Comparison of ENCODE assay signal across 16 cellular contexts in the genomic region with DNA sequence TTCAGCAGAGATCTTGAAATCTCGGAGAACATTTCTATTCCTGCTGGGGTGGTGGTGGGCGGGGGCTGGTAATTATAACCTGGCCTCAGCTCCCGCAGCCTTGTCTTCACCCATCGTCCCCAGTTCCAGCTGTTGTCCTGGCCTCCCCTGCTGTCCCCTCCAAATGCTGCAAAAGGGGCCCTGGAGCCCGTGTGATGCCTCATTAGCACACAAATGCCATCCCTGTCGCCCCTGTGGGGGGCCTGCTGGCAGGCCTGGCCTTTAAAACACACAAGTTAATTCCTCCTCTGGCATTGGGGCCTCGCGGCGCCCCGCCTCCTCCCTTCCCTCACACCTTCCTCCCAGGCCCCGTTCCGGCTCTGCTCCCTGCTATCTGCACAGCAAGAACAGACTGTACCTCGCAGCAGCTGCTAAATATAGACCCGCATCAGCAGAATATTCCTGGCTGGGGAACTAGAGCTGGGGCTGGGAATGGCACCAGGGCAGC.
DNase-seq lines count a peak whose midpoint lies in the region; ATAC-seq and TF ChIP-seq lines count a peak whose summit lies in the region.
"Had no signal": no experiment of that assay in that cellular context is flagged by ENCODE, and none has a peak within 500 bp of the region (broad histone marks: within the 10 kb centered on the region; RNA-seq: fewer than 3 reads in every experiment).

No MANE protein-coding gene starts in this region.

- no peaks in the 10 kb centered on the region for H3K4me1 Mint-ChIP-seq in activated CD4-positive, alpha-beta T cell treated with anti-CD3 and anti-CD28 coated beads, Interleukin-2, amount 10 ng/mL, durations not matched to agents 24 days and 14 days
- H3K4me1 Mint-ChIP-seq: naive B cell had no signal

- H3K36me3 Mint-ChIP-seq in activated CD4-positive, alpha-beta T cell treated with anti-CD3 and anti-CD28 coated beads, Interleukin-2, amount 10 ng/mL, durations not matched to agents 24 days and 14 days (ENCODE audit: low read depth), result no peaks in the 10 kb centered on the region
- H3K36me3 Mint-ChIP-seq: naive B cell had no signal

- in situ Hi-C loops in Panc1 (cut with HindIII; ENCODE audit: low pct_unique_long_range_greater_than_20kb, low sequenced_read_pairs), result no loop called here

- H3K36me3 ChIP-seq in Panc1 (ENCODE audit: control insufficient read depth, insufficient read depth, low read length), result no peaks in the 10 kb centered on the region
- H3K36me3 ChIP-seq: HAP-1 had no signal

- intact Hi-C loops in Panc1 (cut with micrococcal nuclease; ENCODE audit: unreplicated experiment) (no loop called here), Right ventricle myocardium inferior (cut with DNase I) (loop anchor here (1.0 kb wide), 1 partner anchor 83 kb away; no protein-coding TSS in a partner anchor), sciatic nerve (cut with DNase I) (no loop called here)
- intact Hi-C loops in activated CD4-positive, alpha-beta T cell treated with anti-CD3 and anti-CD28 coated beads, Interleukin-2, amount 10 ng/mL, durations not matched to agents 24 days and 14 days (cut with micrococcal nuclease), result no loop called here

- no peaks in the 10 kb centered on the region for H3K9me3 ChIP-seq in Panc1 (ENCODE audit: control insufficient read depth, insufficient read depth, low read depth, low read length)
- H3K9me3 ChIP-seq: HAP-1 had no signal

- no peak for TF ChIP-seq CTCF in Panc1 (IDR thresholded peaks at IDR 0.05)

- no peaks in the 10 kb centered on the region for H3K9me3 Mint-ChIP-seq in activated CD4-positive, alpha-beta T cell treated with anti-CD3 and anti-CD28 coated beads, Interleukin-2, amount 10 ng/mL, durations not matched to agents 24 days and 14 days
- H3K9me3 Mint-ChIP-seq: activated T-helper 2 cell treated with anti-CD3 and anti-CD28 coated beads, Interferon-gamma antibody, Interleukin-2, Interleukin-4, amounts not matched to agents 10 μg/mL and 5 μg/mL and 100 μg/mL, durations not matched to agents 14 hours and 24 hours and 36 hours; naive B cell; stimulated activated naive CD8-positive, alpha-beta T cell treated with anti-CD3 and anti-CD28 coated beads, Interleukin-15, Interleukin-2, amounts not matched to agents 100 ng/mL and 50 ng/mL, for 24 hours had no signal

- H3K27me3 Mint-ChIP-seq in activated CD4-positive, alpha-beta T cell treated with anti-CD3 and anti-CD28 coated beads, Interleukin-2, amount 10 ng/mL, durations not matched to agents 24 days and 14 days, result peaks cover 11% of the 10 kb centered on the region

- H3K4me3 Mint-ChIP-seq in activated CD4-positive, alpha-beta T cell treated with anti-CD3 and anti-CD28 coated beads, Interleukin-2, amount 10 ng/mL, durations not matched to agents 24 days and 14 days, result no peak overlapping the region
- H3K4me3 Mint-ChIP-seq: naive B cell; stimulated activated naive CD8-positive, alpha-beta T cell treated with anti-CD3 and anti-CD28 coated beads, Interleukin-15, Interleukin-2, amounts not matched to agents 100 ng/mL and 50 ng/mL, for 24 hours had no signal

- POLR2A ChIA-PET in Panc1 (lab: Charles Lee), result no interaction called here

- CTCF ChIA-PET in Panc1 (lab: Charles Lee), result no interaction called here

- DNase-seq in Ammon's horn (ENCODE audit: low spot score), result peak; percentile 45
- no peak for DNase-seq in Panc1 (ENCODE audit: low read depth, low spot score)
- DNase-seq in Right ventricle myocardium inferior (ENCODE audit: missing footprints), result peak; percentile 79
- DNase-seq in occipital lobe (lab: John Stamatoyannopoulos, UW), result peak; percentile 68
- DNase-seq in activated CD4-positive, alpha-beta T cell treated with anti-CD3 and anti-CD28 coated beads, Interleukin-2, amount 10 ng/mL, durations not matched to agents 24 days and 14 days, result no peak
- no peak for DNase-seq in sciatic nerve (ENCODE audit: low spot score)
- DNase-seq in stimulated activated CD4-positive, alpha-beta T cell treated with anti-CD3 and anti-CD28 coated beads, Interleukin-2, amount 100 ng/mL, for 48 hours, result no peak
- DNase-seq: activated CD4-positive, alpha-beta T cell treated with anti-CD3 and anti-CD28 coated beads, Interleukin-2, amount 50 U/mL, for 1 hour; GDM1; naive B cell; T-helper 9 cell had no signal

- ATAC-seq in Panc1 (0 out of 2 replicates have a peak, but pooled peaks have one; percentile 40), Right ventricle myocardium inferior (peak; percentile 96), sciatic nerve (no peak), HG03039 (IDR thresholded peaks at IDR 0.05; ENCODE audit: unreplicated experiment) (no peak)
- ATAC-seq: left lobe of liver had no signal

- no peaks in the 10 kb centered on the region for H3K4me1 ChIP-seq in Panc1 (ENCODE audit: control insufficient read depth, insufficient read depth, low read length)
- H3K4me1 ChIP-seq: HAP-1 had no signal

- H3K27me3 ChIP-seq in Panc1 (ENCODE audit: control insufficient read depth, insufficient read depth, low read length), result peaks cover 13% of the 10 kb centered on the region

- H3K27ac ChIP-seq in Panc1 (ENCODE audit: low read length), result no peak overlapping the region

- no peak overlapping the region for H3K27ac Mint-ChIP-seq in activated CD4-positive, alpha-beta T cell treated with anti-CD3 and anti-CD28 coated beads, Interleukin-2, amount 10 ng/mL, durations not matched to agents 24 days and 14 days
- H3K27ac Mint-ChIP-seq: activated T-helper 2 cell treated with anti-CD3 and anti-CD28 coated beads, Interferon-gamma antibody, Interleukin-2, Interleukin-4, amounts not matched to agents 10 μg/mL and 5 μg/mL and 100 μg/mL, durations not matched to agents 14 hours and 24 hours and 36 hours; naive B cell; stimulated activated naive CD8-positive, alpha-beta T cell treated with anti-CD3 and anti-CD28 coated beads, Interleukin-15, Interleukin-2, amounts not matched to agents 100 ng/mL and 50 ng/mL, for 24 hours had no signal

- no TSS peak for BruUV-seq in Panc1 (replicated peaks; lab: Mats Ljungman, UMichigan)

- H3K4me3 ChIP-seq in Panc1 (ENCODE audit: low read depth in 2 of 2, low read length in 2 of 2), result no peak overlapping the region
- H3K4me3 ChIP-seq: HAP-1 had no signal

Comparison
In these comparisons a context has a peak if more than half of its experiments do, and no peak if none do; other contexts are left out.
1. DNase-seq: peak in Ammon's horn (single experiment), Right ventricle myocardium inferior (single experiment) and occipital lobe (single experiment); none in Panc1 (single experiment), activated CD4-positive, alpha-beta T cell treated with anti-CD3 and anti-CD28 coated beads, Interleukin-2, amount 10 ng/mL, durations not matched to agents 24 days and 14 days (single experiment), sciatic nerve (single experiment) and stimulated activated CD4-positive, alpha-beta T cell treated with anti-CD3 and anti-CD28 coated beads, Interleukin-2, amount 100 ng/mL, for 48 hours (0 of 2).
2. ATAC-seq: peak in Panc1 (single experiment) and Right ventricle myocardium inferior (single experiment); none in sciatic nerve (single experiment) and HG03039 (single experiment).